ENCODE assay signal across 24 cellular contexts in the genomic region with DNA sequence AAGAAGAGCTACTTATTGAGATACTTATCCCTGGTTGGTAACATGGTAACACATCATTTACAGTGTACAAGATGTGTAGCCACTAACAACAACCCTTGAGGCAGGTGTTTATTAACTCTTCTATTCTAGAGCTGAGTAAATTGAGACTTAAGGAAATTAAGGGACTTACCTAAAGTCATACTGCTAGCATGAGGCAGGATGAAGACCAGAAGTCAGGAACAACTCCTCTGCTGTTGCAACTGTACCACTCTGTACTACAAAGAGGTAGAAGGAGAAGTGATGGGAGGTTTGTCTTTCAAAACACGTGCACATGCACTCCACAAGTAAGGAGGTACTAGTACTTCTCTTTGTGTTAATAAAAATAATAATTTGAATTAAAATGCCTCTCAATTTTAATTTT.
DNase-seq lines count a peak whose midpoint lies in the region; ATAC-seq and TF ChIP-seq lines count a peak whose summit lies in the region.
"Had no signal": no experiment of that assay in that cellular context is flagged by ENCODE, and none has a peak within 500 bp of the region (broad histone marks: within the 10 kb centered on the region; RNA-seq: fewer than 3 reads in every experiment).

No MANE protein-coding gene starts in this region.

- H3K4me3 Mint-ChIP-seq in activated T-cell treated with anti-CD3 and anti-CD28 coated beads, Interleukin-2, amount 50 U/mL, for 24 hours = no peak overlapping the region
- H3K4me3 Mint-ChIP-seq: activated CD4-positive, alpha-beta T cell treated with anti-CD3 and anti-CD28 coated beads, Interleukin-2, amount 10 ng/mL, durations not matched to agents 24 days and 14 days; activated naive CD8-positive, alpha-beta T cell treated with anti-CD3 and anti-CD28 coated beads, Interleukin-2, amount 50 U/mL, for 24 hours; brain; T-helper 1 cell treated with Interleukin-12 subunit alpha and Interleukin-12 subunit beta and Interleukin-4 antibody, amounts not matched to agents 30 μg/mL and 1 μg/mL, for 36 hours had no signal

- H3K27ac ChIP-seq in coronary artery = no peak overlapping the region
- H3K27ac ChIP-seq: colonic mucosa, Peyer's patch, SJCRH30, suprapubic skin, vagina had no signal

- ATAC-seq in GM18907 (IDR thresholded peaks at IDR 0.05; ENCODE audit: unreplicated experiment) (peak; percentile 69), HG02623 (IDR thresholded peaks at IDR 0.05; ENCODE audit: unreplicated experiment) (peak; percentile 45), HG03097 (IDR thresholded peaks at IDR 0.05; ENCODE audit: low FRiP score, unreplicated experiment) (peak; percentile 38)
- ATAC-seq: activated naive CD8-positive, alpha-beta T cell treated with anti-CD3 and anti-CD28 coated beads, Interleukin-2, amount 50 U/mL, for 24 hours had no signal

- DNase-seq in GM12865 (ENCODE audit: low read depth) (peak; percentile 76), coronary artery (ENCODE audit: low spot score) (no peak), NCI-H2029 (lab: John Stamatoyannopoulos, UW) (no peak), GM13977 (ENCODE audit: low spot score) (no peak)
- DNase-seq in activated T-cell treated with anti-CD3 and anti-CD28 coated beads, Interleukin-2, amount 50 U/mL, for 24 hours = no peak
- DNase-seq: 8988T; activated CD4-positive, alpha-beta T cell treated with anti-CD3 and anti-CD28 coated beads, Interleukin-2, amount 10 ng/mL, durations not matched to agents 24 days and 14 days; activated effector memory CD4-positive, alpha-beta T cell treated with Interleukin-2 at 50 U/mL for 16 hours; activated naive CD8-positive, alpha-beta T cell treated with anti-CD3 and anti-CD28 coated beads, Interleukin-2, amount 50 U/mL, for 24 hours; colonic mucosa; mesenchymal stem cell; NCI-H1092 treated with DMSO at 0.1 percent for 48 hours; NCI-H2081; nucleus accumbens; Peyer's patch; retina; SJCRH30 had no signal

- H3K27me3 Mint-ChIP-seq in activated T-cell treated with anti-CD3 and anti-CD28 coated beads, Interleukin-2, amount 50 U/mL, for 24 hours = peaks cover 20% of the 10 kb centered on the region
- H3K27me3 Mint-ChIP-seq: brain had no signal

- no peaks in the 10 kb centered on the region for H3K9me3 Mint-ChIP-seq in activated T-cell treated with anti-CD3 and anti-CD28 coated beads, Interleukin-2, amount 50 U/mL, for 24 hours
- H3K9me3 Mint-ChIP-seq: activated CD4-positive, alpha-beta T cell treated with anti-CD3 and anti-CD28 coated beads, Interleukin-2, amount 10 ng/mL, durations not matched to agents 24 days and 14 days; activated naive CD8-positive, alpha-beta T cell treated with anti-CD3 and anti-CD28 coated beads, Interleukin-2, amount 50 U/mL, for 24 hours; brain; T-helper 1 cell treated with Interleukin-12 subunit alpha and Interleukin-12 subunit beta and Interleukin-4 antibody, amounts not matched to agents 30 μg/mL and 1 μg/mL, for 36 hours had no signal

- TF ChIP-seq CTCF in GM12865 (IDR thresholded peaks at IDR 0.05; ENCODE audit: insufficient read depth, low read depth, low read length, missing control alignments) (no peak), coronary artery (IDR thresholded peaks at IDR 0.05) (no peak), GM13977 (IDR thresholded peaks at IDR 0.05; ENCODE audit: extremely low read depth, insufficient read depth, missing control alignments) (no peak)

- H3K4me1 Mint-ChIP-seq in activated T-cell treated with anti-CD3 and anti-CD28 coated beads, Interleukin-2, amount 50 U/mL, for 24 hours (ENCODE audit: low read depth) = peaks cover 4% of the 10 kb centered on the region
- H3K4me1 Mint-ChIP-seq: activated CD4-positive, alpha-beta T cell treated with anti-CD3 and anti-CD28 coated beads, Interleukin-2, amount 10 ng/mL, durations not matched to agents 24 days and 14 days had no signal

- peak overlapping the region; percentile 24; the same call in 1 of the 2 replicates for H3K4me3 ChIP-seq in GM12865 (ENCODE audit: low read depth, low read length)
- H3K4me3 ChIP-seq in coronary artery = no peak overlapping the region
- H3K4me3 ChIP-seq: colonic mucosa, Peyer's patch, SJCRH30, suprapubic skin, vagina had no signal

- H3K36me3 Mint-ChIP-seq in activated T-cell treated with anti-CD3 and anti-CD28 coated beads, Interleukin-2, amount 50 U/mL, for 24 hours (ENCODE audit: low read depth) = no peaks in the 10 kb centered on the region
- H3K36me3 Mint-ChIP-seq: brain had no signal

- no peak overlapping the region for H3K27ac Mint-ChIP-seq in activated T-cell treated with anti-CD3 and anti-CD28 coated beads, Interleukin-2, amount 50 U/mL, for 24 hours
- H3K27ac Mint-ChIP-seq: activated CD4-positive, alpha-beta T cell treated with anti-CD3 and anti-CD28 coated beads, Interleukin-2, amount 10 ng/mL, durations not matched to agents 24 days and 14 days; activated naive CD8-positive, alpha-beta T cell treated with anti-CD3 and anti-CD28 coated beads, Interleukin-2, amount 50 U/mL, for 24 hours; brain; T-helper 1 cell treated with Interleukin-12 subunit alpha and Interleukin-12 subunit beta and Interleukin-4 antibody, amounts not matched to agents 30 μg/mL and 1 μg/mL, for 36 hours had no signal

- in situ Hi-C loops in GM13977 (cut with MboI; ENCODE audit: low pct_unique_long_range_greater_than_20kb, low sequenced_read_pairs, unreplicated experiment) = no loop called here
